1 cellular context compared by ENCODE assay signal in the genomic region with DNA sequence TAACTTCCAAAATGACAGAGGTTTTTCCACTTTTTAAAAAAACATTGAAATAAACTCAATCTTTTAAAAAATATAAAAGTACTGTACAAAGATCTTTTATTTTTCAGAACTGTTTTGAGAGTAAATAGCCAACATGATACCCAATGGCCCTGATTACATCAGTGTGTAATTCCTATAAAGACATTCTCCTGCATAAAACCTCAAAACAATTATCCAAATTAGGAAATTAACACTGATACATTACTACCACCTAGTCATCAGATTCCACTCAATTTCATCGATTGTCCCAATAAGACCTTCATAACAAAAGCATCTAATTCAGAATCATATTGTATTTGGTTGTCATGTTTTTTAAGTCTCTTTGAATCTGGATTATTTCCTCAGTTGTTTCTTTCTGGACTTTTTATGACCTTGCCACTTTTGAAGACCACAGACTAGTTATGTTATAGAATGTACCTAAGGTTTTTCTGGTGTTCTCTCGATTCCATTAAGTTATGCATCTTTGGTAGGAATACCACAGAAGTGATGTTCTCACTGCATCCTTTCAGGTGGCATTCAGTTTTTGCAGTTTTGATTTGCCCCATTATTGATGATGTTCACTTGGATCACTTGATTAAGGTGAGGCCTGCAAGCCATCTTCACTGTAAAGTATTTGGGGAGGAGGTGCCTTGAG.
TF ChIP-seq lines count a peak whose summit lies in the region.

No MANE protein-coding gene starts in this region.

TF ChIP-seq in HepG2, 621 proteins besides CTCF, POLR2A, EP300 and RAD21:
- peak; percentile 84 for TF ChIP-seq CCAR2 (optimal IDR thresholded peaks at IDR 0.05; ENCODE audit: low read depth, low read length)
- TF ChIP-seq CREB3 (CRISPR knock-in tag; IDR thresholded peaks at IDR 0.05) = no peak
- TF ChIP-seq AGO1 (IDR thresholded peaks at IDR 0.05; ENCODE audit: low read depth, low read length, poor library complexity, severe bottlenecking) = peak; percentile 90
- TF ChIP-seq FIP1L1 (IDR thresholded peaks at IDR 0.05; ENCODE audit: borderline replicate concordance, insufficient read depth, low read depth, low read length) = no peak
- no peak for TF ChIP-seq ZSCAN22 (CRISPR knock-in tag; IDR thresholded peaks at IDR 0.05)
- no peak for TF ChIP-seq BCL6 (CRISPR knock-in tag; IDR thresholded peaks at IDR 0.05)
- peak; percentile 0; the same call in 1 of the 2 replicates for TF ChIP-seq MBD4 (IDR thresholded peaks at IDR 0.05; ENCODE audit: borderline replicate concordance, low read length)
- peak; percentile 70 for TF ChIP-seq POLR2G (IDR thresholded peaks at IDR 0.05; ENCODE audit: low read depth, low read length)
- no peak for TF ChIP-seq YY1 (IDR thresholded peaks at IDR 0.05; ENCODE audit: insufficient read depth, insufficient replicate concordance, low read depth, low read length)
- TF ChIP-seq RBM22 (optimal IDR thresholded peaks at IDR 0.05; ENCODE audit: low read length) = peak; percentile 39
- TF ChIP-seq, protein P1, sequence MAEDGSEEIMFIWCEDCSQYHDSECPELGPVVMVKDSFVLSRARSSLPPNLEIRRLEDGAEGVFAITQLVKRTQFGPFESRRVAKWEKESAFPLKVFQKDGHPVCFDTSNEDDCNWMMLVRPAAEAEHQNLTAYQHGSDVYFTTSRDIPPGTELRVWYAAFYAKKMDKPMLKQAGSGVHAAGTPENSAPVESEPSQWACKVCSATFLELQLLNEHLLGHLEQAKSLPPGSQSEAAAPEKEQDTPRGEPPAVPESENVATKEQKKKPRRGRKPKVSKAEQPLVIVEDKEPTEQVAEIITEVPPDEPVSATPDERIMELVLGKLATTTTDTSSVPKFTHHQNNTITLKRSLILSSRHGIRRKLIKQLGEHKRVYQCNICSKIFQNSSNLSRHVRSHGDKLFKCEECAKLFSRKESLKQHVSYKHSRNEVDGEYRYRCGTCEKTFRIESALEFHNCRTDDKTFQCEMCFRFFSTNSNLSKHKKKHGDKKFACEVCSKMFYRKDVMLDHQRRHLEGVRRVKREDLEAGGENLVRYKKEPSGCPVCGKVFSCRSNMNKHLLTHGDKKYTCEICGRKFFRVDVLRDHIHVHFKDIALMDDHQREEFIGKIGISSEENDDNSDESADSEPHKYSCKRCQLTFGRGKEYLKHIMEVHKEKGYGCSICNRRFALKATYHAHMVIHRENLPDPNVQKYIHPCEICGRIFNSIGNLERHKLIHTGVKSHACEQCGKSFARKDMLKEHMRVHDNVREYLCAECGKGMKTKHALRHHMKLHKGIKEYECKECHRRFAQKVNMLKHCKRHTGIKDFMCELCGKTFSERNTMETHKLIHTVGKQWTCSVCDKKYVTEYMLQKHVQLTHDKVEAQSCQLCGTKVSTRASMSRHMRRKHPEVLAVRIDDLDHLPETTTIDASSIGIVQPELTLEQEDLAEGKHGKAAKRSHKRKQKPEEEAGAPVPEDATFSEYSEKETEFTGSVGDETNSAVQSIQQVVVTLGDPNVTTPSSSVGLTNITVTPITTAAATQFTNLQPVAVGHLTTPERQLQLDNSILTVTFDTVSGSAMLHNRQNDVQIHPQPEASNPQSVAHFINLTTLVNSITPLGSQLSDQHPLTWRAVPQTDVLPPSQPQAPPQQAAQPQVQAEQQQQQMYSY (CRISPR knock-in tag; IDR thresholded peaks at IDR 0.05) = no peak
- no peak for TF ChIP-seq SIX4 (CRISPR knock-in tag; IDR thresholded peaks at IDR 0.05)
- TF ChIP-seq ATF1 (CRISPR knock-in tag; IDR thresholded peaks at IDR 0.05) = 0 out of 2 replicates have a peak, but pooled peaks have one; percentile 13
- peak; percentile 63; the same call in 1 of the 2 replicates for TF ChIP-seq ZC3H4 (CRISPR knock-in tag; IDR thresholded peaks at IDR 0.05; ENCODE audit: borderline replicate concordance)
- TF ChIP-seq CREB1 (IDR thresholded peaks at IDR 0.05) = no peak
- TF ChIP-seq CREB1 (CRISPR knock-in tag; IDR thresholded peaks at IDR 0.05) = no peak
- TF ChIP-seq TSC22D2 (CRISPR knock-in tag; IDR thresholded peaks at IDR 0.05; ENCODE audit: borderline replicate concordance) = no peak
